1 cellular context compared by ENCODE assay signal in the genomic region with DNA sequence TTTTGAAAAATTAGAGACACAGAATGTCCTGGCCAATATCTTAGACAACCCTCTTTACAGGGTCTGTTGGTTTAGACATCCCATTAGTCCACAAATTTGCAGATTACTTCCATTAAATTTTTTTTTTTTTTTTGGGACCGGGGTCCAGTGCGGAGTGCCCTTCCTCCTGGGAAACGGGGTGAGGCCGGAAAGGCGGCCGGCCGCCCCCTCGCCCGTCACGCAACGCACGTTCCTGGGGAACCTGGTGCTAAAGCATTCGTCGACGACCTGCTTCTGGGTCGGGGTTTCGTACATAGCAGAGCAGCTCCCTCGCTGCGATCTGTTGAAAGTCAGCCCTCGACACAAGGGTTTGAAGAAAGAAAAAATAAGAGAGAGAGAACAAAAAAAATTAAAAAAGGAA.
TF ChIP-seq lines count a peak whose summit lies in the region.

No MANE protein-coding gene starts in this region.

TF ChIP-seq in K562, 482 proteins besides CTCF, POLR2A, EP300 and RAD21:
- TF ChIP-seq ZNF551 (CRISPR knock-in tag; IDR thresholded peaks at IDR 0.05) = no peak
- TF ChIP-seq ZFPM2 (CRISPR knock-in tag; IDR thresholded peaks at IDR 0.05) = no peak
- TF ChIP-seq KLF6 (CRISPR knock-in tag; IDR thresholded peaks at IDR 0.05; ENCODE audit: borderline replicate concordance) = no peak
- no peak for TF ChIP-seq ATF7 (IDR thresholded peaks at IDR 0.05)
